Comparison of ENCODE assay signal across 1 cellular context in the genomic region with DNA sequence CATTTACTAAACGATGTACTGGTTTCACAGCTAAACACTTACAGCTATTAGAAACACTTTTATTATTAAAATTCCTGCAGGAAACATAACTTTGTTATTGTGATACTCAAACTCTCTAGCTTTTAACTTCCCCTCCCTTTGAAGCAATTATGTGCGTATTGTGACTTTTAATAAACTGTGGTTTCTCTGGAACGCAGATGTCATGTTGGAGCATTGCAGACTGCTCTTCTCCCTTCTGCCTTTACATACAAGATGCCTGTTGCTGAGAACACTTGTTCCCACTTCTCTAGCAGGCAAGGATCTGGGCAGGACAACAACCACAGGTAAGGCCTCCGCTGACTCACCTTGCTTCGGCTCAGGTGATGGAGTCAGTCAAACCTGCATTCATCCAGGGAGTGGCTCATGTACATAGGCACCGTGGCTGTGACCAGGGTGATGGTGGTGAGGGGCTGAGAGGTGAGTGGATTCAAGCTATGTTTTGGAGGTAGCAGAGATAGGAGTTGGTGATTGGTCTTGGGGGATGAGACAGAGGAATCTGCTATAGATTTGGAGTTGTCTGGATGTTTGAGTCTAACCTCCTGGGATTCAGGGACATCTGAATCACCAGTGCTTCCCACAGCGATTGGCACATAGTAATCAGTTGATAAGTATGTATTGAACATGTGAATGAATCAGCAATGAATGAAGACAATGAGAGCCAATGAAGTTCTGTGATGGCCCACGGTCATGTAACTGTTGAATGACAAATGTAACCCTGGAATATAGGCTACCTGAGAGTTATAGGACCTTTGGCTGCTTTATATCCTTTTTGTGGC.
TF ChIP-seq lines count a peak whose summit lies in the region.

No MANE protein-coding gene starts in this region.

TF ChIP-seq in WTC11, 78 proteins besides CTCF, POLR2A, EP300 and RAD21 (continued from another document):
- TF ChIP-seq SMAD4 (CRISPR knock-in tag; IDR thresholded peaks at IDR 0.05) (no peak), IRF2 (CRISPR knock-in tag; IDR thresholded peaks at IDR 0.05; ENCODE audit: borderline replicate concordance, low read depth) (no peak)
